ENCODE assay signal across 5 cellular contexts in genomic region chr7:154633641-154634040, GRCh38.
"Had no signal": no experiment of that assay in that cellular context is flagged by ENCODE, and none has a peak within 500 bp of the region (broad histone marks: within the 10 kb centered on the region; RNA-seq: fewer than 3 reads in every experiment).

No MANE protein-coding gene starts in this region.

- ATAC-seq: GM23338, HepG2 had no signal

- H3K4me3 ChIP-seq: GM23338 had no signal

- H3K27ac ChIP-seq: HL-60 had no signal

- DNase-seq: H9, HCEC 1CT had no signal
